24 cellular contexts compared by ENCODE assay signal in genomic region chr16:60261425-60261824, GRCh38.
"Had no signal": no experiment of that assay in that cellular context is flagged by ENCODE, and none has a peak within 500 bp of the region (broad histone marks: within the 10 kb centered on the region; RNA-seq: fewer than 3 reads in every experiment).

No MANE protein-coding gene starts in this region.

- H3K4me3 ChIP-seq: coronary artery, dorsolateral prefrontal cortex, esophagus squamous epithelium, gastrocnemius medialis, heart right ventricle, left lung, lower lobe of right lung had no signal

- DNase-seq: dermis blood vessel endothelial cell; dorsolateral prefrontal cortex; effector CD4-positive, alpha-beta T cell; effector memory CD4-positive, alpha-beta T cell; erythroblast; esophagus squamous epithelium; foreskin fibroblast; foreskin melanocyte; gastrocnemius medialis; glutamatergic neuron; head of caudate nucleus; heart right ventricle; hippocampal formation; left cardiac atrium; left lung; left ventricle myocardium superior; lower lobe of right lung; mesenchymal stem cell; midbrain; naive thymus-derived CD4-positive, alpha-beta T cell; natural killer cell had no signal

- H3K36me3 ChIP-seq: esophagus squamous epithelium, gastrocnemius medialis, heart right ventricle, left lung, lower lobe of right lung had no signal

- H3K27me3 Mint-ChIP-seq: naive thymus-derived CD4-positive, alpha-beta T cell had no signal

- H3K4me1 Mint-ChIP-seq: naive thymus-derived CD4-positive, alpha-beta T cell; natural killer cell had no signal

- H3K9me3 ChIP-seq: esophagus squamous epithelium, gastrocnemius medialis, heart right ventricle, left lung, lower lobe of right lung had no signal

- ATAC-seq: esophagus mucosa; gastrocnemius medialis; heart right ventricle; left cardiac atrium; left lung; left ventricle myocardium superior; lower lobe of right lung; naive thymus-derived CD4-positive, alpha-beta T cell; natural killer cell had no signal

- H3K27ac ChIP-seq: coronary artery, dorsolateral prefrontal cortex, epithelial cell of prostate, esophagus squamous epithelium, gastrocnemius medialis, heart right ventricle, left lung, lower lobe of right lung had no signal

- H3K4me3 Mint-ChIP-seq: naive thymus-derived CD4-positive, alpha-beta T cell; natural killer cell had no signal

- H3K36me3 Mint-ChIP-seq: naive thymus-derived CD4-positive, alpha-beta T cell; natural killer cell had no signal

- H3K27ac Mint-ChIP-seq: naive thymus-derived CD4-positive, alpha-beta T cell; natural killer cell had no signal

- H3K27me3 ChIP-seq: esophagus squamous epithelium, gastrocnemius medialis, heart right ventricle, left lung had no signal

- H3K4me1 ChIP-seq: esophagus squamous epithelium, gastrocnemius medialis, heart right ventricle, left lung, lower lobe of right lung had no signal
